Comparison of ENCODE assay signal across 23 cellular contexts in genomic region chr22:35993048-35993714, GRCh38.
"Had no signal": no experiment of that assay in that cellular context is flagged by ENCODE, and none has a peak within 500 bp of the region (broad histone marks: within the 10 kb centered on the region; RNA-seq: fewer than 3 reads in every experiment).

No MANE protein-coding gene starts in this region.

- H3K27ac ChIP-seq: brain microvascular endothelial cell had no signal

- H3K9me3 Mint-ChIP-seq: activated CD4-positive, alpha-beta memory T cell treated with anti-CD3 and anti-CD28 coated beads for 36 hours; activated CD4-positive, alpha-beta T cell treated with anti-CD3 and anti-CD28 coated beads, Interleukin-2, amount 10 ng/mL, durations not matched to agents 24 days and 14 days; activated naive CD4-positive, alpha-beta T cell treated with anti-CD3 and anti-CD28 coated beads, Interleukin-2, amount 10 ng/mL, durations not matched to agents 7 days and 5 days; activated naive CD4-positive, alpha-beta T cell treated with anti-CD3 and anti-CD28 coated beads, Interleukin-2, amount 50 U/mL, for 72 hours; activated naive CD8-positive, alpha-beta T cell treated with anti-CD3 and anti-CD28 coated beads, Interleukin-2, amount 10 ng/mL, durations not matched to agents 7 days and 5 days; activated T-helper 1 cell treated with anti-CD3 and anti-CD28 coated beads, Interleukin-12 subunit alpha, Interleukin-12 subunit beta, Interleukin-2, Interleukin-4 antibody, amounts not matched to agents 30 ng/mL and 10 ng/mL and 1 ng/mL, durations not matched to agents 14 hours and 24 hours and 36 hours; central memory CD8-positive, alpha-beta T cell had no signal

- H3K27me3 Mint-ChIP-seq: activated CD4-positive, alpha-beta T cell treated with anti-CD3 and anti-CD28 coated beads for 36 hours had no signal

- H3K4me3 Mint-ChIP-seq: activated CD4-positive, alpha-beta memory T cell treated with anti-CD3 and anti-CD28 coated beads for 36 hours; activated CD4-positive, alpha-beta T cell treated with anti-CD3 and anti-CD28 coated beads for 36 hours; activated CD4-positive, alpha-beta T cell treated with anti-CD3 and anti-CD28 coated beads, Interleukin-2, amount 10 ng/mL, durations not matched to agents 24 days and 14 days; activated CD8-positive, alpha-beta memory T cell treated with anti-CD3 and anti-CD28 coated beads, Interleukin-2, amount 10 ng/mL, durations not matched to agents 7 days and 5 days; activated CD8-positive, alpha-beta T cell treated with anti-CD3 and anti-CD28 coated beads, Interleukin-2, amount 10 ng/mL, durations not matched to agents 7 days and 5 days; activated naive CD4-positive, alpha-beta T cell treated with anti-CD3 and anti-CD28 coated beads, Interleukin-2, amount 10 ng/mL, durations not matched to agents 7 days and 5 days; activated naive CD8-positive, alpha-beta T cell treated with anti-CD3 and anti-CD28 coated beads, Interleukin-2, amount 10 ng/mL, durations not matched to agents 7 days and 5 days; activated T-helper 1 cell treated with anti-CD3 and anti-CD28 coated beads, Interleukin-12 subunit alpha, Interleukin-12 subunit beta, Interleukin-2, Interleukin-4 antibody, amounts not matched to agents 30 ng/mL and 10 ng/mL and 1 ng/mL, durations not matched to agents 14 hours and 24 hours and 36 hours; central memory CD8-positive, alpha-beta T cell had no signal

- ATAC-seq: activated CD4-positive, alpha-beta T cell treated with anti-CD3 and anti-CD28 coated beads for 36 hours; activated CD8-positive, alpha-beta memory T cell treated with anti-CD3 and anti-CD28 coated beads, Interleukin-2, amount 10 ng/mL, durations not matched to agents 7 days and 5 days; activated CD8-positive, alpha-beta T cell treated with anti-CD3 and anti-CD28 coated beads, Interleukin-2, amount 10 ng/mL, durations not matched to agents 7 days and 5 days; activated naive CD4-positive, alpha-beta T cell treated with anti-CD3 and anti-CD28 coated beads, Interleukin-2, amount 50 U/mL, for 72 hours; esophagus mucosa had no signal

- H3K27ac Mint-ChIP-seq: activated CD4-positive, alpha-beta memory T cell treated with anti-CD3 and anti-CD28 coated beads for 36 hours; activated CD4-positive, alpha-beta T cell treated with anti-CD3 and anti-CD28 coated beads for 36 hours; activated CD4-positive, alpha-beta T cell treated with anti-CD3 and anti-CD28 coated beads, Interleukin-2, amount 10 ng/mL, durations not matched to agents 24 days and 14 days; activated CD8-positive, alpha-beta memory T cell treated with anti-CD3 and anti-CD28 coated beads, Interleukin-2, amount 10 ng/mL, durations not matched to agents 7 days and 5 days; activated CD8-positive, alpha-beta T cell treated with anti-CD3 and anti-CD28 coated beads, Interleukin-2, amount 10 ng/mL, durations not matched to agents 7 days and 5 days; activated naive CD4-positive, alpha-beta T cell treated with anti-CD3 and anti-CD28 coated beads, Interleukin-2, amount 10 ng/mL, durations not matched to agents 7 days and 5 days; activated naive CD8-positive, alpha-beta T cell treated with anti-CD3 and anti-CD28 coated beads, Interleukin-2, amount 10 ng/mL, durations not matched to agents 7 days and 5 days; activated T-helper 1 cell treated with anti-CD3 and anti-CD28 coated beads, Interleukin-12 subunit alpha, Interleukin-12 subunit beta, Interleukin-2, Interleukin-4 antibody, amounts not matched to agents 30 ng/mL and 10 ng/mL and 1 ng/mL, durations not matched to agents 14 hours and 24 hours and 36 hours had no signal

- H3K4me1 Mint-ChIP-seq: activated CD4-positive, alpha-beta T cell treated with anti-CD3 and anti-CD28 coated beads for 36 hours; activated CD4-positive, alpha-beta T cell treated with anti-CD3 and anti-CD28 coated beads, Interleukin-2, amount 10 ng/mL, durations not matched to agents 24 days and 14 days; activated CD8-positive, alpha-beta memory T cell treated with anti-CD3 and anti-CD28 coated beads, Interleukin-2, amount 10 ng/mL, durations not matched to agents 7 days and 5 days; activated naive CD4-positive, alpha-beta T cell treated with anti-CD3 and anti-CD28 coated beads, Interleukin-2, amount 10 ng/mL, durations not matched to agents 7 days and 5 days; activated naive CD8-positive, alpha-beta T cell treated with anti-CD3 and anti-CD28 coated beads, Interleukin-2, amount 10 ng/mL, durations not matched to agents 7 days and 5 days; central memory CD8-positive, alpha-beta T cell had no signal

- H3K36me3 Mint-ChIP-seq: activated CD4-positive, alpha-beta memory T cell treated with anti-CD3 and anti-CD28 coated beads for 36 hours; activated CD8-positive, alpha-beta memory T cell treated with anti-CD3 and anti-CD28 coated beads, Interleukin-2, amount 10 ng/mL, durations not matched to agents 7 days and 5 days; activated naive CD4-positive, alpha-beta T cell treated with anti-CD3 and anti-CD28 coated beads, Interleukin-2, amount 10 ng/mL, durations not matched to agents 7 days and 5 days; activated naive CD4-positive, alpha-beta T cell treated with anti-CD3 and anti-CD28 coated beads, Interleukin-2, amount 50 U/mL, for 72 hours; activated naive CD8-positive, alpha-beta T cell treated with anti-CD3 and anti-CD28 coated beads, Interleukin-2, amount 10 ng/mL, durations not matched to agents 7 days and 5 days had no signal

- DNase-seq: activated CD4-positive, alpha-beta memory T cell treated with anti-CD3 and anti-CD28 coated beads for 36 hours; activated CD4-positive, alpha-beta T cell treated with anti-CD3 and anti-CD28 coated beads for 36 hours; activated CD4-positive, alpha-beta T cell treated with anti-CD3 and anti-CD28 coated beads, Interleukin-2, amount 10 ng/mL, durations not matched to agents 24 days and 14 days; activated CD4-positive, CD25-positive, alpha-beta regulatory T cell; activated CD4-positive, CD25-positive, alpha-beta regulatory T cell treated with anti-CD3 and anti-CD28 coated beads, Interleukin-2, amount 50 U/mL, for 72 hours; activated CD8-positive, alpha-beta memory T cell treated with anti-CD3 and anti-CD28 coated beads, Interleukin-2, amount 10 ng/mL, durations not matched to agents 7 days and 5 days; activated CD8-positive, alpha-beta memory T cell treated with anti-CD3 and anti-CD28 coated beads, Interleukin-2, amount 50 U/mL, for 4 hours; activated CD8-positive, alpha-beta T cell treated with anti-CD3 and anti-CD28 coated beads, Interleukin-2, amount 10 ng/mL, durations not matched to agents 7 days and 5 days; activated gamma-delta T cell; activated naive CD4-positive, alpha-beta T cell; activated naive CD4-positive, alpha-beta T cell treated with anti-CD3 and anti-CD28 coated beads, Interleukin-2, amount 10 ng/mL, durations not matched to agents 7 days and 5 days; activated naive CD8-positive, alpha-beta T cell treated with anti-CD3 and anti-CD28 coated beads, Interleukin-2, amount 10 ng/mL, durations not matched to agents 7 days and 5 days; activated T-cell treated with anti-CD3 and anti-CD28 coated beads, Interleukin-2, amount 50 U/mL, for 1 hour; activated T-cell treated with anti-CD3 and anti-CD28 coated beads, Interleukin-2, amount 50 U/mL, for 48 hours; brain microvascular endothelial cell; cortex of kidney; effector CD8-positive, alpha-beta T cell; foreskin fibroblast; T-helper 2 cell had no signal

- H3K36me3 ChIP-seq: brain microvascular endothelial cell had no signal

- H3K27me3 ChIP-seq: brain microvascular endothelial cell had no signal
